In genomic region chr21:41317458-41317857, GRCh38 we compare ENCODE assay signal across 17 cellular contexts. TPM values are rescaled to one million over a fixed set of nuclear protein-coding genes. Genes with fewer than 3 reads are reported as not detected.
DNase-seq lines count a peak whose midpoint lies in the region; ATAC-seq, FAIRE-seq and TF ChIP-seq lines count a peak whose summit lies in the region.
"Had no signal": no experiment of that assay in that cellular context is flagged by ENCODE, and none has a peak within 500 bp of the region (broad histone marks: within the 10 kb centered on the region; RNA-seq: fewer than 3 reads in every experiment).

No MANE protein-coding gene starts in this region.

- H3K36me3 ChIP-seq in HepG2 (replicated peaks in 1 of 2; ENCODE audit: control insufficient read depth in 1 of 2, insufficient read depth in 2 of 2, low read length in 2 of 2): no peaks in the 10 kb centered on the region
- no peaks in the 10 kb centered on the region for H3K36me3 ChIP-seq in right lobe of liver
- H3K36me3 ChIP-seq in K562 (ENCODE audit: control insufficient read depth, insufficient read depth, low read length): no peaks in the 10 kb centered on the region
- peaks cover 9% of the 10 kb centered on the region for H3K36me3 ChIP-seq in mucosa of stomach (ENCODE audit: control insufficient read depth, insufficient read depth, low read length)
- H3K36me3 ChIP-seq: thyroid gland had no signal

- peaks cover 65% of the 10 kb centered on the region for H3K4me1 ChIP-seq in HepG2 (ENCODE audit: insufficient read depth, low read length)
- peaks cover 0 to 8% (median 0%) of the 10 kb centered on the region in 4 donors for H3K4me1 ChIP-seq in right lobe of liver
- peaks cover 0 to 5% of the 10 kb centered on the region in 2 experiments; a peak in 1 of 5 replicates for H3K4me1 ChIP-seq in K562 (replicated peaks in 1 of 2; ENCODE audit: control insufficient read depth in 2 of 2, insufficient read depth in 2 of 2, low read length in 2 of 2)
- peaks cover 48% of the 10 kb centered on the region for H3K4me1 ChIP-seq in mucosa of stomach (ENCODE audit: control insufficient read depth, insufficient read depth, low read length)

- H3K9ac ChIP-seq in HepG2 (ENCODE audit: insufficient read depth, low read depth, low read length): no peak overlapping the region
- H3K9ac ChIP-seq in K562 (ENCODE audit: insufficient read depth in 1 of 2, low read depth in 2 of 2, low read length in 2 of 2): no peak overlapping the region
- peak overlapping the region; percentile 94 for H3K9ac ChIP-seq in mucosa of stomach (ENCODE audit: low read length)

- no peaks in the 10 kb centered on the region for H3K9me3 ChIP-seq in HepG2 (ENCODE audit: low read length)
- no peaks in the 10 kb centered on the region for H3K9me3 ChIP-seq in right lobe of liver
- H3K9me3 ChIP-seq in K562 (replicated peaks; ENCODE audit: control insufficient read depth, insufficient read depth, low read depth, low read length): no peaks in the 10 kb centered on the region
- H3K9me3 ChIP-seq in mucosa of stomach (ENCODE audit: control insufficient read depth, low read length): no peaks in the 10 kb centered on the region
- H3K9me3 ChIP-seq: thyroid gland had no signal

- WGBS in HepG2 (ENCODE audit: low lambda C conversion rate): 91% methylated on average over 10 of the region's 10 CpGs
- 69% methylated on average over 8 of the region's 10 CpGs for WGBS in right lobe of liver (ENCODE audit: insufficient coverage, low coverage, low lambda C conversion rate, missing lambda C conversion rate)
- 3% methylated on average over 10 of the region's 10 CpGs for WGBS in K562 (ENCODE audit: insufficient coverage, low coverage, missing lambda C conversion rate)

- no peak for TF ChIP-seq EP300 in HepG2 (IDR thresholded peaks at IDR 0.05; ENCODE audit: low read depth in 2 of 2, low read length in 2 of 2)
- no peak for TF ChIP-seq EP300 in HepG2 (CRISPR knock-in tag; IDR thresholded peaks at IDR 0.05; ENCODE audit: borderline replicate concordance)
- no peak for TF ChIP-seq EP300 in K562 (IDR thresholded peaks at IDR 0.05; ENCODE audit: low read length)

- H3K9me1 ChIP-seq in K562 (ENCODE audit: control insufficient read depth, insufficient read depth, low read length): no peaks in the 10 kb centered on the region

- TF ChIP-seq RAD21 in HepG2 (CRISPR knock-in tag; IDR thresholded peaks at IDR 0.05) (no peak), K562 (CRISPR knock-in tag; conservative IDR thresholded peaks at IDR 0.05 in 1 of 2, IDR thresholded peaks at IDR 0.05 in 1 of 2) (no peak)

- H3K4me2 ChIP-seq in HepG2 (ENCODE audit: low read depth, low read length) (peak overlapping the region; percentile 76; the same call in 1 of the 2 replicates), K562 (ENCODE audit: insufficient read depth, low read length) (no peak overlapping the region)

- no peak overlapping the region for H3K4me3 ChIP-seq in HepG2 (replicated peaks in 1 of 3; ENCODE audit: insufficient read depth in 1 of 3, low read depth in 2 of 3, low read length in 3 of 3)
- no peak overlapping the region for H3K4me3 ChIP-seq in right lobe of liver
- H3K4me3 ChIP-seq in K562: no peak overlapping the region
- H3K4me3 ChIP-seq in mucosa of stomach (ENCODE audit: low read length): peak overlapping the region; percentile 54

- in situ Hi-C loops in HepG2 (cut with HindIII; ENCODE audit: extremely low pct_ligation_motif_present, low pct_unique_long_range_greater_than_20kb): no loop called here
- in situ Hi-C loops in K562 (cut with MboI): no loop called here

- peaks cover 3 to 20% of the 10 kb centered on the region in 2 experiments; a peak in 2 of 5 replicates for H3K27me3 ChIP-seq in HepG2 (ENCODE audit: control insufficient read depth in 1 of 2, insufficient read depth in 2 of 2, low read length in 2 of 2)
- peaks cover 0 to 13% of the 10 kb centered on the region in 2 donors for H3K27me3 ChIP-seq in right lobe of liver
- H3K27me3 ChIP-seq in K562 (ENCODE audit: control insufficient read depth in 2 of 2, insufficient read depth in 2 of 2, low read length in 2 of 2): peaks cover 14 to 51% of the 10 kb centered on the region in 2 experiments; a peak in 3 of 5 replicates
- H3K27me3 ChIP-seq in mucosa of stomach (ENCODE audit: control insufficient read depth, insufficient read depth, low read length): peaks cover 5% of the 10 kb centered on the region
- H3K27me3 ChIP-seq: thyroid gland had no signal

- intact Hi-C loops in HepG2 (cut with micrococcal nuclease; ENCODE audit: unreplicated experiment) (no loop called here), right lobe of liver (cut with DNase I) (no loop called here), K562 (cut with micrococcal nuclease) (no loop called here)

- ATAC-seq in HepG2 (no peak), right lobe of liver (no peak), K562 (no peak), GM21447 (IDR thresholded peaks at IDR 0.05; ENCODE audit: unreplicated experiment) (no peak)

- H2AFZ ChIP-seq in HepG2 (ENCODE audit: low read length): no peak overlapping the region
- no peak overlapping the region for H2AFZ ChIP-seq in K562 (ENCODE audit: low read depth, low read length)

- no peaks in the 10 kb centered on the region for H4K20me1 ChIP-seq in HepG2 (ENCODE audit: insufficient read depth, low read length)
- 0 out of 2 replicates have a peak, but pooled peaks cover 5% of the 10 kb centered on the region for H4K20me1 ChIP-seq in K562 (replicated peaks; ENCODE audit: control insufficient read depth, insufficient read depth, low read length)

- TSS peak; percentile 47 for BruUV-seq in HepG2 (replicated peaks; lab: Mats Ljungman, UMichigan)
- no TSS peak for BruUV-seq in K562 (replicated peaks; lab: Mats Ljungman, UMichigan)

- FAIRE-seq in HepG2 (lab: Jason Lieb, UNC) (no peak), K562 (lab: Jason Lieb, UNC) (no peak)
- FAIRE-seq: D721Med, HTR-8/SVneo had no signal

- CTCF ChIA-PET in HepG2 (lab: Yijun Ruan, JAX; ENCODE audit: low intra/inter-chr PET ratio, low total read pairs) (no interaction called here), K562 (lab: Yijun Ruan, JAX; ENCODE audit: low intra/inter-chr PET ratio) (no interaction called here), GM10248 (lab: Yijun Ruan, JAX) (interaction anchor here (2.5 kb wide), 1 partner anchor 11 kb away, joined by 8 read pairs; no protein-coding TSS in a partner anchor)

- H3K27ac ChIP-seq in HepG2 (ENCODE audit: extremely low read length, insufficient read depth, low read length) (no peak overlapping the region), right lobe of liver (no peak overlapping the region), K562 (ENCODE audit: extremely low read depth, low read depth, low read length) (no peak overlapping the region)
- H3K27ac ChIP-seq: epithelial cell of prostate, thyroid gland had no signal

- TF ChIP-seq POLR2A in HepG2 (IDR thresholded peaks at IDR 0.05; ENCODE audit: insufficient read depth in 1 of 2, low read depth in 2 of 2, low read length in 2 of 2) (no peak), right lobe of liver (IDR thresholded peaks at IDR 0.05) (no peak), K562 (conservative IDR thresholded peaks at IDR 0.05) (no peak)

- TF ChIP-seq CTCF in HepG2 (CRISPR knock-in tag; IDR thresholded peaks at IDR 0.05) (no peak), right lobe of liver (IDR thresholded peaks at IDR 0.05) (no peak), K562 (IDR thresholded peaks at IDR 0.05 in 2 of 3, conservative IDR thresholded peaks at IDR 0.05 in 1 of 3; ENCODE audit: insufficient read depth in 2 of 3, low read depth in 1 of 3, low read length in 3 of 3) (no peak), GM10248 (IDR thresholded peaks at IDR 0.05; ENCODE audit: control extremely low read depth, extremely low read depth, low read depth, missing control alignments) (no peak)

- no peaks in the 10 kb centered on the region for H3K79me2 ChIP-seq in HepG2 (ENCODE audit: insufficient read depth, low read length)
- no peaks in the 10 kb centered on the region for H3K79me2 ChIP-seq in K562 (ENCODE audit: control insufficient read depth, insufficient read depth, low read length)

- DNase-seq in HepG2 (ENCODE audit: low spot score) (no peak), right lobe of liver (no peak), K562 (ENCODE audit: extremely low read depth in 1 of 4, low spot score in 3 of 4) (no peak), GM10248 (ENCODE audit: extremely low spot score) (no peak), T1000 (lab: John Stamatoyannopoulos, UW) (no peak), GDM1 (lab: John Stamatoyannopoulos, UW) (no peak)
- DNase-seq: activated naive CD4-positive, alpha-beta T cell; NCI-H1092; NK-92 treated with Interleukin-12 subunit alpha and Interleukin-12 subunit beta, amount 100 ng/mL, for 24 hours; thyroid gland had no signal

- POLR2A ChIA-PET in HepG2 (lab: Yijun Ruan, JAX): no interaction called here
- POLR2A ChIA-PET in K562 (lab: Yijun Ruan, JAX): no interaction called here
- POLR2A ChIA-PET in GM10248 (lab: Yijun Ruan, JAX): no interaction called here

RNA-seq across cellular contexts. Expression of gene FAM3B, which starts 0.9 kb away (rescaled TPM):
- total RNA-seq in HepG2 (2016; rRNA removed; fragmentation: Illumina TruSeq; extraction: Trizol): 41.9 and 62.0 TPM in 2 replicates
- 39.6 and 40.5 TPM in 2 replicates for total RNA-seq in HepG2 (2016; cell fraction: cytosol; rRNA removed; fragmentation: Illumina TruSeq; extraction: Trizol; ENCODE audit: low read depth)
- 44.1 and 62.5 TPM in 2 replicates for total RNA-seq in HepG2 (2016; cell fraction: insoluble cytoplasmic fraction; rRNA removed; fragmentation: Illumina TruSeq; extraction: Trizol)
- 34.8 and 38.7 TPM in 2 replicates for total RNA-seq in HepG2 (2016; cell fraction: membrane; rRNA removed; fragmentation: Illumina TruSeq; extraction: Trizol)
- total RNA-seq in HepG2 (2016; cell fraction: nucleus; rRNA removed; fragmentation: Illumina TruSeq; extraction: Trizol): 51.9 and 55.6 TPM in 2 replicates
- 43.6 and 46.5 TPM in 2 replicates for polyA plus RNA-seq in HepG2 (2011; rRNA removed)
- polyA plus RNA-seq in HepG2 (2011; cell fraction: cytosol; rRNA removed): 35.5 and 35.6 TPM in 2 replicates
- polyA plus RNA-seq in HepG2 (2011; cell fraction: nucleus; rRNA removed): 32.7 and 33.7 TPM in 2 replicates
- 27.9 and 41.5 TPM in 2 replicates for polyA plus RNA-seq in HepG2 (2012)
- 38.5 and 45.0 TPM in 2 replicates for polyA plus RNA-seq in HepG2 (2016; cell fraction: cytosol; fragmentation: Illumina TruSeq; extraction: Trizol; ENCODE audit: low read depth)
- polyA plus RNA-seq in HepG2 (2016; cell fraction: insoluble cytoplasmic fraction; fragmentation: Illumina TruSeq; extraction: Trizol; ENCODE audit: low read depth): 40.2 and 42.4 TPM in 2 replicates
- polyA plus RNA-seq in HepG2 (2016; cell fraction: membrane; fragmentation: Illumina TruSeq; extraction: Trizol; ENCODE audit: low read depth): 30.8 and 35.2 TPM in 2 replicates
- 91.4 and 98.1 TPM in 2 replicates for polyA plus RNA-seq in HepG2 (2016; cell fraction: nucleus; fragmentation: Illumina TruSeq; extraction: Trizol; ENCODE audit: insufficient read depth, low read depth)
- 36.1 TPM in 1 of 2 replicates, not detected in the other for polyA minus RNA-seq in HepG2 (2011; rRNA and poly(A)+ RNA removed; ENCODE audit: low replicate concordance)
- polyA minus RNA-seq in HepG2 (2011; cell fraction: cytosol; rRNA and poly(A)+ RNA removed): 9.9 and 12.2 TPM in 2 replicates
- polyA minus RNA-seq in HepG2 (2011; cell fraction: nucleus; rRNA and poly(A)+ RNA removed): 15.6 and 18.9 TPM in 2 replicates
- total RNA-seq in right lobe of liver: under 1 TPM in 4 of 6 experiments, not detected in 2; 0.49 to 0.95 (median 0.76) TPM
- total RNA-seq in K562 (2011; cell fraction: chromatin; rRNA removed; ENCODE audit: low replicate concordance): not detected in 2 replicates
- total RNA-seq in K562 (2011; cell fraction: nucleolus; rRNA removed): not detected in 2 replicates
- not detected in 2 replicates for total RNA-seq in K562 (2011; cell fraction: nucleoplasm; rRNA removed)
- total RNA-seq in K562 (2014; rRNA removed): not detected in 2 replicates
- not detected in 2 replicates for total RNA-seq in K562 (2014; rRNA removed; fragmentation: Illumina TruSeq; extraction: Trizol)
- total RNA-seq in K562 (2015; rRNA removed; fragmentation: Illumina TruSeq; extraction: Trizol): 0.18 and 0.19 TPM in 2 replicates
- not detected in 2 replicates for total RNA-seq in K562 (2021)
- not detected in 2 replicates for polyA plus RNA-seq in K562 (2011; rRNA removed)
- polyA plus RNA-seq in K562 (2011; cell fraction: cytosol; rRNA removed): not detected in 2 replicates
- not detected in 2 replicates for polyA plus RNA-seq in K562 (2011; cell fraction: nucleus; rRNA removed)
- polyA plus RNA-seq in K562 (2012): 0.20 and 0.28 TPM in 2 replicates
- not detected in 2 replicates for polyA plus RNA-seq in K562 (2014; fragmentation: Illumina TruSeq; extraction: Trizol)
- polyA plus RNA-seq in K562 (2014; fragmentation: Nextera tagmentation; extraction: Ambion mirVana): under 1 TPM; 0.07 to 0.17 TPM
- 0.04 and 0.24 TPM in 2 replicates for polyA plus RNA-seq in K562 (2014; rRNA removed)
- polyA minus RNA-seq in K562 (2011; rRNA and poly(A)+ RNA removed): not detected in 2 replicates
- not detected in 2 replicates for polyA minus RNA-seq in K562 (2011; cell fraction: cytosol; rRNA and poly(A)+ RNA removed)
- not detected in 2 replicates for polyA minus RNA-seq in K562 (2011; cell fraction: nucleus; rRNA and poly(A)+ RNA removed)
- total RNA-seq: cerebellum, osteoblast had no signal

RNA-seq across cellular contexts. Expression of gene MX2, which starts 44.4 kb away (rescaled TPM):
- total RNA-seq in HepG2 (2016; rRNA removed; fragmentation: Illumina TruSeq; extraction: Trizol): 35.7 and 46.9 TPM in 2 replicates
- total RNA-seq in HepG2 (2016; cell fraction: cytosol; rRNA removed; fragmentation: Illumina TruSeq; extraction: Trizol; ENCODE audit: low read depth): 13.1 and 13.9 TPM in 2 replicates
- total RNA-seq in HepG2 (2016; cell fraction: insoluble cytoplasmic fraction; rRNA removed; fragmentation: Illumina TruSeq; extraction: Trizol): 36.0 and 40.4 TPM in 2 replicates
- 49.7 and 53.9 TPM in 2 replicates for total RNA-seq in HepG2 (2016; cell fraction: membrane; rRNA removed; fragmentation: Illumina TruSeq; extraction: Trizol)
- total RNA-seq in HepG2 (2016; cell fraction: nucleus; rRNA removed; fragmentation: Illumina TruSeq; extraction: Trizol): 22.1 and 28.5 TPM in 2 replicates
- polyA plus RNA-seq in HepG2 (2011; rRNA removed): 24.0 and 26.3 TPM in 2 replicates
- polyA plus RNA-seq in HepG2 (2011; cell fraction: cytosol; rRNA removed): 19.7 and 23.1 TPM in 2 replicates
- 20.8 and 25.8 TPM in 2 replicates for polyA plus RNA-seq in HepG2 (2011; cell fraction: nucleus; rRNA removed)
- polyA plus RNA-seq in HepG2 (2012): 21.5 and 22.7 TPM in 2 replicates
- polyA plus RNA-seq in HepG2 (2016; cell fraction: cytosol; fragmentation: Illumina TruSeq; extraction: Trizol; ENCODE audit: low read depth): 15.4 and 17.8 TPM in 2 replicates
- polyA plus RNA-seq in HepG2 (2016; cell fraction: insoluble cytoplasmic fraction; fragmentation: Illumina TruSeq; extraction: Trizol; ENCODE audit: low read depth): 34.6 and 40.6 TPM in 2 replicates
- 37.5 and 39.1 TPM in 2 replicates for polyA plus RNA-seq in HepG2 (2016; cell fraction: membrane; fragmentation: Illumina TruSeq; extraction: Trizol; ENCODE audit: low read depth)
- 26.6 and 29.1 TPM in 2 replicates for polyA plus RNA-seq in HepG2 (2016; cell fraction: nucleus; fragmentation: Illumina TruSeq; extraction: Trizol; ENCODE audit: insufficient read depth, low read depth)
- 0.21 and 25.1 TPM in 2 replicates for polyA minus RNA-seq in HepG2 (2011; rRNA and poly(A)+ RNA removed; ENCODE audit: low replicate concordance)
- polyA minus RNA-seq in HepG2 (2011; cell fraction: cytosol; rRNA and poly(A)+ RNA removed): 15.5 and 16.9 TPM in 2 replicates
- polyA minus RNA-seq in HepG2 (2011; cell fraction: nucleus; rRNA and poly(A)+ RNA removed): 45.6 and 52.1 TPM in 2 replicates
- 1 to 10 TPM in 4 of 6 experiments, under 1 TPM in 2; 0.49 to 1.9 (median 1.5) TPM for total RNA-seq in right lobe of liver
- 0.65 TPM in 1 of 2 replicates, not detected in the other for total RNA-seq in K562 (2011; cell fraction: chromatin; rRNA removed; ENCODE audit: low replicate concordance)
- 0.79 TPM in 1 of 2 replicates, not detected in the other for total RNA-seq in K562 (2011; cell fraction: nucleolus; rRNA removed)
- not detected in 2 replicates for total RNA-seq in K562 (2011; cell fraction: nucleoplasm; rRNA removed)
- 0.36 and 1.1 TPM in 2 replicates for total RNA-seq in K562 (2014; rRNA removed)
- 0.26 and 0.73 TPM in 2 replicates for total RNA-seq in K562 (2014; rRNA removed; fragmentation: Illumina TruSeq; extraction: Trizol)
- 0.57 and 0.58 TPM in 2 replicates for total RNA-seq in K562 (2015; rRNA removed; fragmentation: Illumina TruSeq; extraction: Trizol)
- 0.95 and 1.0 TPM in 2 replicates for total RNA-seq in K562 (2021)
- polyA plus RNA-seq in K562 (2011; rRNA removed): not detected in 2 replicates
- 0.03 TPM in 1 of 2 replicates, not detected in the other for polyA plus RNA-seq in K562 (2011; cell fraction: cytosol; rRNA removed)
- 0.04 TPM in 1 of 2 replicates, not detected in the other for polyA plus RNA-seq in K562 (2011; cell fraction: nucleus; rRNA removed)
- polyA plus RNA-seq in K562 (2012): 0.56 and 2.1 TPM in 2 replicates
- 0.65 and 0.69 TPM in 2 replicates for polyA plus RNA-seq in K562 (2014; fragmentation: Illumina TruSeq; extraction: Trizol)
- under 1 TPM; 0.10 to 0.18 TPM for polyA plus RNA-seq in K562 (2014; fragmentation: Nextera tagmentation; extraction: Ambion mirVana)
- polyA plus RNA-seq in K562 (2014; rRNA removed): 0.21 and 0.59 TPM in 2 replicates
- not detected in 2 replicates for polyA minus RNA-seq in K562 (2011; rRNA and poly(A)+ RNA removed)
- polyA minus RNA-seq in K562 (2011; cell fraction: cytosol; rRNA and poly(A)+ RNA removed): not detected in 2 replicates
- not detected in 2 replicates for polyA minus RNA-seq in K562 (2011; cell fraction: nucleus; rRNA and poly(A)+ RNA removed)

Comparison
In these comparisons a context has a peak if more than half of its experiments do, and no peak if none do; other contexts are left out.
1. RNA of gene FAM3B, which starts 0.9 kb away (total RNA-seq): 34.8 to 62.5 TPM in HepG2; 0.49 to 0.95 TPM in right lobe of liver and 0.18 to 0.19 TPM in K562; every median in the first group is over 10 times any median in the second.
2. RNA of gene MX2, which starts 44.4 kb away (total RNA-seq): 13.1 to 53.9 TPM in HepG2; 0.49 to 1.9 TPM in right lobe of liver and 0.26 to 1.1 TPM in K562; every median in the first group is over 4 times any median in the second.
3. Of the 241 proteins assayed by ChIP-seq in both HepG2 and K562: peak only in HepG2: none; only in K562: ELF1; in both: none; in neither: 240.